ENCODE assay signal across 7 cellular contexts in the genomic region with DNA sequence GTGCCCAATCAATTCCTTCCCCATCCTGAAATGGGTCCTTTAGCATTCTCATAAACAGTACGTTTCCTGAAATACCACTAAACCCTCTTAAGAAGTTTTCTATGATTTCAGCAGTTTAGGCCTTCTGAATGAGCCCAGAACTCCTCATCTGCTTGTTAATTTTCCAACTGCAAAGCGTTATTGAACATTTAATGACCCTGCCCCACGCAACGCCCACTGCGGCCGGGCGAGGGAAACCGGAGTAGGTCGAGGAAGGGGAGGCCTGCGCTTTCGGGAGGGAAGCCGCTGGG. TPM values are rescaled to one million over a fixed set of nuclear protein-coding genes. Genes with fewer than 3 reads are reported as not detected.
DNase-seq lines count a peak whose midpoint lies in the region; ATAC-seq, FAIRE-seq and TF ChIP-seq lines count a peak whose summit lies in the region.

No MANE protein-coding gene starts in this region.

- H3K27ac Mint-ChIP-seq in activated naive CD8-positive, alpha-beta T cell treated with anti-CD3 and anti-CD28 coated beads, Interleukin-2, amount 50 U/mL, for 24 hours: peak overlapping the region; percentile 98
- peak overlapping the region; percentile 91 to 99 (median 96) for H3K27ac Mint-ChIP-seq in immature natural killer cell

- H3K36me3 ChIP-seq in HUES64 (ENCODE audit: insufficient read depth, low read length): no peaks in the 10 kb centered on the region

- H3K4me3 ChIP-seq in HUES64 (ENCODE audit: low read length): peak overlapping the region; percentile 85

- WGBS in HUES64: 5% methylated on average over 12 of the region's 12 CpGs

- H3K36me3 Mint-ChIP-seq in activated naive CD8-positive, alpha-beta T cell treated with anti-CD3 and anti-CD28 coated beads, Interleukin-2, amount 50 U/mL, for 24 hours (ENCODE audit: low read depth): peaks cover 3% of the 10 kb centered on the region
- H3K36me3 Mint-ChIP-seq in immature natural killer cell: peaks cover 0 to 3% (median 0%) of the 10 kb centered on the region in 3 donors

- peaks cover 6% of the 10 kb centered on the region; the same call in 1 of the 2 replicates for H3K4me1 ChIP-seq in HUES64 (ENCODE audit: insufficient read depth, low read length)

- H3K27ac ChIP-seq in HUES64 (ENCODE audit: low read depth, low read length): peak overlapping the region; percentile 59; the same call in 1 of the 2 replicates
- peak overlapping the region; percentile 93 for H3K27ac ChIP-seq in substantia nigra (ENCODE audit: low read depth, low read length, poor library complexity, severe bottlenecking)

- peak overlapping the region; percentile 99 for H3K4me3 Mint-ChIP-seq in activated naive CD8-positive, alpha-beta T cell treated with anti-CD3 and anti-CD28 coated beads, Interleukin-2, amount 50 U/mL, for 24 hours
- H3K4me3 Mint-ChIP-seq in immature natural killer cell: peak overlapping the region; percentile 95 to 100 (median 98)

- no peak for TF ChIP-seq POLR2A in H54 (IDR thresholded peaks at IDR 0.05; ENCODE audit: low read depth, low read length)

- no peaks in the 10 kb centered on the region for H3K9me3 Mint-ChIP-seq in activated naive CD8-positive, alpha-beta T cell treated with anti-CD3 and anti-CD28 coated beads, Interleukin-2, amount 50 U/mL, for 24 hours
- no peaks in the 10 kb centered on the region for H3K9me3 Mint-ChIP-seq in immature natural killer cell

- H3K9ac ChIP-seq in HUES64 (ENCODE audit: low read depth, low read length): peak overlapping the region; percentile 59

- no peaks in the 10 kb centered on the region for H3K27me3 ChIP-seq in HUES64 (ENCODE audit: insufficient read depth, low read length)

- no peak for ATAC-seq in activated naive CD8-positive, alpha-beta T cell treated with anti-CD3 and anti-CD28 coated beads, Interleukin-2, amount 50 U/mL, for 24 hours
- no peak for ATAC-seq in left lobe of liver

- peaks cover 34% of the 10 kb centered on the region for H3K4me1 Mint-ChIP-seq in activated naive CD8-positive, alpha-beta T cell treated with anti-CD3 and anti-CD28 coated beads, Interleukin-2, amount 50 U/mL, for 24 hours
- H3K4me1 Mint-ChIP-seq in immature natural killer cell: peaks cover 22 to 31% of the 10 kb centered on the region in 2 donors

- DNase-seq in activated naive CD8-positive, alpha-beta T cell treated with anti-CD3 and anti-CD28 coated beads, Interleukin-2, amount 50 U/mL, for 24 hours: no peak
- DNase-seq in immature natural killer cell: no peak
- no peak for DNase-seq in substantia nigra (lab: John Stamatoyannopoulos, UW)
- DNase-seq in H54 (ENCODE audit: insufficient read length, low spot score): no peak
- no peak for DNase-seq in left lobe of liver (ENCODE audit: low spot score)
- no peak for DNase-seq in midbrain (lab: John Stamatoyannopoulos, UW)

- FAIRE-seq in H54 (lab: Jason Lieb, UNC): no peak

- peaks cover 5% of the 10 kb centered on the region for H3K27me3 Mint-ChIP-seq in activated naive CD8-positive, alpha-beta T cell treated with anti-CD3 and anti-CD28 coated beads, Interleukin-2, amount 50 U/mL, for 24 hours
- peaks cover 5 to 9% (median 9%) of the 10 kb centered on the region in 3 donors for H3K27me3 Mint-ChIP-seq in immature natural killer cell (ENCODE audit: low read depth in 3 of 3)

- H3K9me3 ChIP-seq in HUES64 (ENCODE audit: insufficient read depth, low read depth, low read length): no peaks in the 10 kb centered on the region

RNA-seq across cellular contexts. Expression of a gene that starts 0.6 kb away (rescaled TPM):
- 7.4 TPM for polyA plus RNA-seq in HUES64 (2013, experiment 1 of 2)
- 7.4 TPM for polyA plus RNA-seq in HUES64 (2013, experiment 2 of 2)
- polyA plus RNA-seq in immature natural killer cell: 1 to 10 TPM in 1 of 3 donors, under 1 TPM in 2; 0.67 to 1.9 (median 0.91) TPM
- 8.9 TPM for total RNA-seq in left lobe of liver
